Comparison of ENCODE assay signal across 23 cellular contexts in the genomic region with DNA sequence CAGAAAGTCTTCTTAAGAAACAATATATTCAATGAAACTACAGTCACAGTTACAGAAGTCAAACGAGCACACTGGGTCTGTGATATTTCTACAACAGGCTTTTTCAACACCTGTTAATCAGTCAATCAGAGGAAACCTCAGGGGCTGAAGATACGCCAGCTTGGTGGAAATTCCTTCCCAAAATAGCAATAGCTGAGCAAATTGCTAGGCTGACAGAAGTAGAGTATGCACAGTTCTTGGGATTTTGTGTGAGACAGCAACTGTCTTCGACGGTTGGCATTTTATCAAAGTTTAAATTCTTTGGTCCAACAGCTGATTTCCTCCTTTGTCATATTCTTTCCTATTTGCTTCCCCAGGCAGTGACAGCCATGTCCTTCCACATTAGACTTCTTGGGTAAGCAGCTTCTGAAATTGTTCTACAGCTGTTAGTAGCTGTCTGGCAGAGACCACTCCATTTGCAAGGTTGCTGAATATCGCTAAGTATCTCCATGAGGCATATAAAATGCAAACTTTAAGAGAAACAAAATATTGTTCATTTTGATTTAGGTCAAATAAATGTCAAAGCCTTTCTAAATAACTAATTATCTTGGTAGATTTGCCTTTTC. TPM values are rescaled to one million over a fixed set of nuclear protein-coding genes. Genes with fewer than 3 reads are reported as not detected.
A peak's percentile ranks its signal among the peaks of the same experiment; 100 is the strongest.
DNase-seq lines count a peak whose midpoint lies in the region; ATAC-seq and TF ChIP-seq lines count a peak whose summit lies in the region.
"Had no signal": no experiment of that assay in that cellular context is flagged by ENCODE, and none has a peak within 500 bp of the region (broad histone marks: within the 10 kb centered on the region; RNA-seq: fewer than 3 reads in every experiment).

No MANE protein-coding gene starts in this region.

- no peaks in the 10 kb centered on the region for H3K36me3 ChIP-seq in heart right ventricle
- H3K36me3 ChIP-seq: breast epithelium, lower lobe of right lung, WERI-Rb-1 had no signal

- H3K4me3 ChIP-seq in heart right ventricle (peak overlapping the region in 3 of 10 donors; percentile 11 to 16 (median 13)), skeletal muscle cell (ENCODE audit: low read depth, low read length) (no peak overlapping the region)
- H3K4me3 ChIP-seq: breast epithelium, lower lobe of right lung had no signal

- ATAC-seq in heart right ventricle (peak; percentile 67 to 92 (median 83)), HG03135 (IDR thresholded peaks at IDR 0.05; ENCODE audit: unreplicated experiment) (no peak), HG02852 (IDR thresholded peaks at IDR 0.05; ENCODE audit: unreplicated experiment) (no peak)
- ATAC-seq: lower lobe of right lung, Panc1 had no signal

- no peak for TF ChIP-seq CTCF in heart right ventricle (IDR thresholded peaks at IDR 0.05)

- no peaks in the 10 kb centered on the region for H3K27me3 ChIP-seq in heart right ventricle
- H3K27me3 ChIP-seq: breast epithelium had no signal

- WGBS in heart right ventricle, 2 donors: 9 to 19% methylated on average over 5 of the region's 5 CpGs

- H3K4me1 ChIP-seq in heart right ventricle: peaks cover 0 to 27% (median 11%) of the 10 kb centered on the region in 9 donors
- H3K4me1 ChIP-seq: breast epithelium, lower lobe of right lung had no signal

- peak overlapping the region; percentile 2 to 84 (median 65) for H3K27ac ChIP-seq in heart right ventricle
- H3K27ac ChIP-seq: breast epithelium, lower lobe of right lung, WERI-Rb-1 had no signal

- DNase-seq in GDM1 (lab: John Stamatoyannopoulos, UW) (peak; percentile 14), RPMI8226 (peak; percentile 30), heart right ventricle (no peak), skeletal muscle cell (ENCODE audit: low read depth) (peak; percentile 51), NCI-H2081 treated with DMSO at 0.1 percent for 48 hours (lab: John Stamatoyannopoulos, UW) (no peak)
- DNase-seq: activated CD4-positive, alpha-beta T cell treated with anti-CD3 and anti-CD28 coated beads, Interleukin-2, amount 50 U/mL, for 1 hour; activated naive CD4-positive, alpha-beta T cell treated with anti-CD3 and anti-CD28 coated beads, Interleukin-2, amount 50 U/mL, for 16 hours; amygdala; cortex of kidney; endodermal cell; islet precursor cell; lower lobe of right lung; NCI-H1694 treated with DMSO at 0.1 percent for 48 hours; NCI-H524 treated with DMSO at 0.1 percent for 48 hours; stimulated activated CD4-positive, alpha-beta T cell treated with anti-CD3 and anti-CD28 coated beads, Interleukin-12 subunit alpha, Interleukin-12 subunit beta, amount 100 ng/mL, for 4 hours; stimulated activated CD4-positive, alpha-beta T cell treated with anti-CD3 and anti-CD28 coated beads, Interleukin-4, amount 100 ng/mL, for 4 hours; stimulated activated naive CD4-positive, alpha-beta T cell; WERI-Rb-1 had no signal

- H3K9me3 ChIP-seq in heart right ventricle: no peaks in the 10 kb centered on the region
- H3K9me3 ChIP-seq: breast epithelium, lower lobe of right lung had no signal

- intact Hi-C loops in heart right ventricle (cut with DNase I): loop anchor here in 1 of 10 donors (10.0 kb wide), 1 partner anchor 74 kb away; no protein-coding TSS in a partner anchor

RNA-seq across cellular contexts. Expression of gene PALLD, which starts 8.0 kb away (rescaled TPM):
- 1,000 to 10,000 TPM in 3 of 10 donors, 100 to 1,000 TPM in 7; 588 to 1,537 (median 701) TPM for total RNA-seq in heart right ventricle
- 100 to 1,000 TPM; 169 to 484 TPM for polyA plus RNA-seq in heart right ventricle

RNA-seq across cellular contexts. Expression of gene DDX60L, which starts 8.6 kb away (rescaled TPM):
- 10 to 100 TPM in 3 of 10 donors, 1 to 10 TPM in 7; 5.8 to 16.8 (median 9.3) TPM for total RNA-seq in heart right ventricle
- 10 to 100 TPM in 1 of 2 donors, 1 to 10 TPM in 1; 2.7 to 16.6 TPM for polyA plus RNA-seq in heart right ventricle
- total RNA-seq: G401 had no signal

Comparison
In these comparisons a context has a peak if more than half of its experiments do, and no peak if none do; other contexts are left out.
1. DNase-seq: peak in GDM1 (single experiment), RPMI8226 (single experiment) and skeletal muscle cell (single experiment); none in heart right ventricle (0 of 2) and NCI-H2081 treated with DMSO at 0.1 percent for 48 hours (single experiment).
2. ATAC-seq: peak in heart right ventricle (8 of 8); none in HG03135 (single experiment) and HG02852 (single experiment).